ENCODE assay signal across 23 cellular contexts in genomic region chr3:56856686-56857577, GRCh38. TPM values are rescaled to one million over a fixed set of nuclear protein-coding genes. Genes with fewer than 3 reads are reported as not detected.
DNase-seq lines count a peak whose midpoint lies in the region; ATAC-seq and TF ChIP-seq lines count a peak whose summit lies in the region.
"Had no signal": no experiment of that assay in that cellular context is flagged by ENCODE, and none has a peak within 500 bp of the region (broad histone marks: within the 10 kb centered on the region; RNA-seq: fewer than 3 reads in every experiment).

No MANE protein-coding gene starts in this region.

- H3K27ac ChIP-seq in CD8-positive, alpha-beta memory T cell (ENCODE audit: low read depth, low read length) = no peak overlapping the region
- no peak overlapping the region for H3K27ac ChIP-seq in Karpas-422 (ENCODE audit: low read length)
- no peak overlapping the region for H3K27ac ChIP-seq in right atrium auricular region
- H3K27ac ChIP-seq: BLaER1, colonic mucosa, SK-N-MC had no signal

- H3K4me1 ChIP-seq in CD8-positive, alpha-beta memory T cell (ENCODE audit: insufficient read depth, low read length) = peaks cover 26% of the 10 kb centered on the region
- peaks cover 10% of the 10 kb centered on the region for H3K4me1 ChIP-seq in Karpas-422 (ENCODE audit: low read length)
- H3K4me1 ChIP-seq in right atrium auricular region = peaks cover 0 to 5% of the 10 kb centered on the region in 2 donors
- H3K4me1 ChIP-seq: BLaER1, colonic mucosa, HAP-1 had no signal

- H2AFZ ChIP-seq in Karpas-422 (ENCODE audit: low read length) = no peak overlapping the region

- no peaks in the 10 kb centered on the region for H3K79me2 ChIP-seq in Karpas-422 (ENCODE audit: low read length)

- H3K9me3 ChIP-seq in CD8-positive, alpha-beta memory T cell (ENCODE audit: low read length) = no peaks in the 10 kb centered on the region
- H3K9me3 ChIP-seq in Karpas-422 (ENCODE audit: low read length) (no peaks in the 10 kb centered on the region), right atrium auricular region (no peaks in the 10 kb centered on the region)
- H3K9me3 ChIP-seq: BLaER1, colonic mucosa, HAP-1 had no signal

- peak overlapping the region in 5 of 8 donors; percentile 16 to 77 (median 32) for H3K27ac Mint-ChIP-seq in CD8-positive, alpha-beta memory T cell
- H3K27ac Mint-ChIP-seq in nephron = peak overlapping the region; percentile 84 to 95 (median 95)
- H3K27ac Mint-ChIP-seq: stimulated activated naive B cell treated with anti-CD40 and anti-IgM and Interleukin-4, amounts not matched to agents 10 μg/mL and 1 μg/mL and 100 μg/mL, for 72 hours; WTC11 had no signal

- no peak overlapping the region for H3K4me3 ChIP-seq in CD8-positive, alpha-beta memory T cell (ENCODE audit: low read length)
- H3K4me3 ChIP-seq in Karpas-422 (ENCODE audit: low read length) = no peak overlapping the region
- H3K4me3 ChIP-seq in right atrium auricular region = no peak overlapping the region
- H3K4me3 ChIP-seq: BLaER1, colonic mucosa, HAP-1, SK-N-MC had no signal

- H3K9ac ChIP-seq in Karpas-422 (ENCODE audit: low read length) = no peak overlapping the region
- H3K9ac ChIP-seq: BLaER1 had no signal

- H3K4me2 ChIP-seq in Karpas-422 (ENCODE audit: low read depth, low read length, poor library complexity, severe bottlenecking) = peak overlapping the region; percentile 12
- H3K4me2 ChIP-seq: BLaER1 had no signal

- H3K36me3 Mint-ChIP-seq in CD8-positive, alpha-beta memory T cell = peaks cover 0 to 16% (median 13%) of the 10 kb centered on the region in 3 donors
- H3K36me3 Mint-ChIP-seq in nephron (ENCODE audit: low read depth) = no peaks in the 10 kb centered on the region
- H3K36me3 Mint-ChIP-seq: naive B cell; stimulated activated naive B cell treated with anti-CD40 and anti-IgM and Interleukin-4, amounts not matched to agents 10 μg/mL and 1 μg/mL and 100 μg/mL, for 72 hours; WTC11 had no signal

- DNase-seq in CD8-positive, alpha-beta memory T cell = no peak
- DNase-seq in Karpas-422 (no peak), amniotic epithelial cell (ENCODE audit: low read depth) (peak; percentile 57), NCI-H2081 treated with DMSO at 0.1 percent for 48 hours (lab: John Stamatoyannopoulos, UW) (no peak), right atrium auricular region (ENCODE audit: low spot score) (no peak)
- DNase-seq: activated CD4-positive, alpha-beta T cell treated with anti-CD3 and anti-CD28 coated beads, Interleukin-2, amount 50 U/mL, for 1 hour; colonic mucosa; effector memory CD4-positive, alpha-beta T cell; foreskin melanocyte; naive B cell; NCI-H146; NCI-H510A treated with DMSO at 0.1 percent for 48 hours; NK-92 treated with Interleukin-12 subunit alpha and Interleukin-12 subunit beta, amount 100 ng/mL, for 24 hours; retina; stimulated activated CD4-positive, alpha-beta T cell treated with anti-CD3 and anti-CD28 coated beads, Interleukin-4, amount 100 ng/mL, for 1 hour; stimulated activated naive B cell treated with anti-CD40 and anti-IgM and Interleukin-4, amounts not matched to agents 10 μg/mL and 1 μg/mL and 100 μg/mL, for 72 hours had no signal

- H3K9me2 ChIP-seq in Karpas-422 (replicated peaks; ENCODE audit: insufficient read depth, low read length) = no peaks in the 10 kb centered on the region

- H3K27me3 Mint-ChIP-seq in CD8-positive, alpha-beta memory T cell = no peaks in the 10 kb centered on the region
- H3K27me3 Mint-ChIP-seq in nephron (ENCODE audit: low read depth) = no peaks in the 10 kb centered on the region

- H3K4me1 Mint-ChIP-seq in CD8-positive, alpha-beta memory T cell = peaks cover 44 to 73% (median 68%) of the 10 kb centered on the region in 3 donors
- peaks cover 72% of the 10 kb centered on the region for H3K4me1 Mint-ChIP-seq in nephron

- no peaks in the 10 kb centered on the region for H3K36me3 ChIP-seq in CD8-positive, alpha-beta memory T cell (ENCODE audit: insufficient read depth, low read length)
- H3K36me3 ChIP-seq in Karpas-422 (ENCODE audit: insufficient read depth, low read length) = no peaks in the 10 kb centered on the region
- no peaks in the 10 kb centered on the region for H3K36me3 ChIP-seq in right atrium auricular region
- H3K36me3 ChIP-seq: BLaER1, colonic mucosa, HAP-1 had no signal

- no peak for ATAC-seq in HG03442 (IDR thresholded peaks at IDR 0.05; ENCODE audit: unreplicated experiment)
- ATAC-seq: Panc1; stimulated activated naive B cell treated with anti-CD40 and anti-IgM and Interleukin-4, amounts not matched to agents 10 μg/mL and 1 μg/mL and 100 μg/mL, for 72 hours; WTC11 had no signal

- 0 out of 2 replicates have a peak, but pooled peaks cover 5% of the 10 kb centered on the region for H4K20me1 ChIP-seq in Karpas-422 (ENCODE audit: insufficient read depth, low read depth, low read length)
- H4K20me1 ChIP-seq: BLaER1 had no signal

- CTCF ChIA-PET in CD8-positive, alpha-beta memory T cell (lab: Charles Lee) = interaction anchor here (0.7 to 1.2 kb wide), 3 partner anchors 12 to 132 kb away, joined by 3 to 4 read pairs (median 3); no protein-coding TSS in a partner anchor

- no peaks in the 10 kb centered on the region for H3K27me3 ChIP-seq in CD8-positive, alpha-beta memory T cell (ENCODE audit: insufficient read depth, low read length, poor library complexity, severe bottlenecking)
- H3K27me3 ChIP-seq in Karpas-422 (ENCODE audit: low read length) (no peaks in the 10 kb centered on the region), right atrium auricular region (no peaks in the 10 kb centered on the region)
- H3K27me3 ChIP-seq: BLaER1, colonic mucosa had no signal

- H3K4me3 Mint-ChIP-seq in CD8-positive, alpha-beta memory T cell = no peak overlapping the region
- no peak overlapping the region for H3K4me3 Mint-ChIP-seq in nephron
- H3K4me3 Mint-ChIP-seq: naive B cell, WTC11 had no signal

- H3K9me3 Mint-ChIP-seq in CD8-positive, alpha-beta memory T cell = no peaks in the 10 kb centered on the region
- H3K9me3 Mint-ChIP-seq in nephron = no peaks in the 10 kb centered on the region
- H3K9me3 Mint-ChIP-seq: naive B cell; stimulated activated naive B cell treated with anti-CD40 and anti-IgM and Interleukin-4, amounts not matched to agents 10 μg/mL and 1 μg/mL and 100 μg/mL, for 72 hours had no signal

- POLR2A ChIA-PET in CD8-positive, alpha-beta memory T cell (lab: Charles Lee) = interaction anchor here (0.6 to 0.7 kb wide), 2 partner anchors 28 to 179 kb away, joined by 4 to 5 read pairs; no protein-coding TSS in a partner anchor

- no peak for TF ChIP-seq CTCF in nephron (IDR thresholded peaks at IDR 0.05; ENCODE audit: unreplicated experiment in 3 of 3)
- TF ChIP-seq CTCF in right atrium auricular region (IDR thresholded peaks at IDR 0.05) = no peak

RNA-seq across cellular contexts. Expression of gene ARHGEF3, which starts 55.2 kb away (rescaled TPM):
- total RNA-seq in CD8-positive, alpha-beta memory T cell = 10 to 100 TPM; 55.1 to 56.6 TPM
- 110 TPM for polyA plus RNA-seq in CD8-positive, alpha-beta memory T cell
- total RNA-seq in Karpas-422 (2014; rRNA removed; shearing (Covaris generic); ENCODE audit: low replicate concordance) = 4.7 and 7.7 TPM in 2 replicates
- 10 to 100 TPM; 16.1 to 21.7 TPM for total RNA-seq in right atrium auricular region
